In genomic region chr19:49515767-49516166, GRCh38 we compare ENCODE assay signal across 13 cellular contexts.
DNase-seq lines count a peak whose midpoint lies in the region; ATAC-seq and TF ChIP-seq lines count a peak whose summit lies in the region.
"Had no signal": no experiment of that assay in that cellular context is flagged by ENCODE, and none has a peak within 500 bp of the region (broad histone marks: within the 10 kb centered on the region; RNA-seq: fewer than 3 reads in every experiment).

No MANE protein-coding gene starts in this region.

- no peak for TF ChIP-seq CTCF in coronary artery (IDR thresholded peaks at IDR 0.05)

- no peak overlapping the region for H3K4me3 Mint-ChIP-seq in activated naive CD8-positive, alpha-beta T cell
- H3K4me3 Mint-ChIP-seq in activated naive CD8-positive, alpha-beta T cell treated with anti-CD3 and anti-CD28 coated beads, Interleukin-2, amount 50 U/mL, for 24 hours = no peak overlapping the region
- peak overlapping the region; percentile 32 for H3K4me3 Mint-ChIP-seq in memory B cell
- H3K4me3 Mint-ChIP-seq: activated CD8-positive, alpha-beta memory T cell treated with anti-CD3 and anti-CD28 coated beads, Interleukin-2, amount 10 ng/mL, durations not matched to agents 7 days and 5 days had no signal

- ATAC-seq in activated naive CD8-positive, alpha-beta T cell treated with anti-CD3 and anti-CD28 coated beads, Interleukin-2, amount 50 U/mL, for 24 hours = no peak
- ATAC-seq in memory B cell (ENCODE audit: low read depth) (no peak), HG03095 (IDR thresholded peaks at IDR 0.05; ENCODE audit: unreplicated experiment) (no peak)
- ATAC-seq: A549; activated CD8-positive, alpha-beta memory T cell treated with anti-CD3 and anti-CD28 coated beads, Interleukin-2, amount 10 ng/mL, durations not matched to agents 7 days and 5 days had no signal

- peaks cover 26% of the 10 kb centered on the region for H3K4me1 Mint-ChIP-seq in activated naive CD8-positive, alpha-beta T cell (ENCODE audit: low read depth)
- peaks cover 22% of the 10 kb centered on the region for H3K4me1 Mint-ChIP-seq in activated naive CD8-positive, alpha-beta T cell treated with anti-CD3 and anti-CD28 coated beads, Interleukin-2, amount 50 U/mL, for 24 hours
- H3K4me1 Mint-ChIP-seq in memory B cell = peaks cover 28% of the 10 kb centered on the region

- peaks cover 4% of the 10 kb centered on the region for H3K36me3 Mint-ChIP-seq in activated naive CD8-positive, alpha-beta T cell
- no peaks in the 10 kb centered on the region for H3K36me3 Mint-ChIP-seq in activated naive CD8-positive, alpha-beta T cell treated with anti-CD3 and anti-CD28 coated beads, Interleukin-2, amount 50 U/mL, for 24 hours (ENCODE audit: low read depth)
- H3K36me3 Mint-ChIP-seq in memory B cell = peaks cover 7% of the 10 kb centered on the region
- H3K36me3 Mint-ChIP-seq: activated CD8-positive, alpha-beta memory T cell treated with anti-CD3 and anti-CD28 coated beads, Interleukin-2, amount 10 ng/mL, durations not matched to agents 7 days and 5 days had no signal

- peak overlapping the region; percentile 81 for H3K27ac Mint-ChIP-seq in activated naive CD8-positive, alpha-beta T cell
- H3K27ac Mint-ChIP-seq in activated naive CD8-positive, alpha-beta T cell treated with anti-CD3 and anti-CD28 coated beads, Interleukin-2, amount 50 U/mL, for 24 hours = no peak overlapping the region
- no peak overlapping the region for H3K27ac Mint-ChIP-seq in memory B cell
- H3K27ac Mint-ChIP-seq: activated CD8-positive, alpha-beta memory T cell treated with anti-CD3 and anti-CD28 coated beads, Interleukin-2, amount 10 ng/mL, durations not matched to agents 7 days and 5 days had no signal

- no peaks in the 10 kb centered on the region for H3K27me3 Mint-ChIP-seq in activated naive CD8-positive, alpha-beta T cell
- H3K27me3 Mint-ChIP-seq in activated naive CD8-positive, alpha-beta T cell treated with anti-CD3 and anti-CD28 coated beads, Interleukin-2, amount 50 U/mL, for 24 hours = no peaks in the 10 kb centered on the region
- no peaks in the 10 kb centered on the region for H3K27me3 Mint-ChIP-seq in memory B cell
- H3K27me3 Mint-ChIP-seq: activated CD8-positive, alpha-beta memory T cell treated with anti-CD3 and anti-CD28 coated beads, Interleukin-2, amount 10 ng/mL, durations not matched to agents 7 days and 5 days had no signal

- H3K4me3 ChIP-seq in coronary artery = peak overlapping the region; percentile 18
- H3K4me3 ChIP-seq: A549, PC-9 had no signal

- no peak for DNase-seq in activated naive CD8-positive, alpha-beta T cell treated with anti-CD3 and anti-CD28 coated beads, Interleukin-2, amount 50 U/mL, for 24 hours
- DNase-seq in coronary artery (ENCODE audit: low spot score) (no peak), memory B cell (ENCODE audit: low spot score in 2 of 2) (no peak), cerebellar cortex (ENCODE audit: low spot score) (no peak), NCI-H774 (lab: John Stamatoyannopoulos, UW) (no peak), NCI-H2081 (lab: John Stamatoyannopoulos, UW) (no peak)
- DNase-seq: activated CD8-positive, alpha-beta memory T cell treated with anti-CD3 and anti-CD28 coated beads, Interleukin-2, amount 10 ng/mL, durations not matched to agents 7 days and 5 days; cerebellar nuclear complex; PC-9 had no signal

- H3K27ac ChIP-seq in coronary artery = peak overlapping the region in 1 of 2 donors; percentile 72
- H3K27ac ChIP-seq: A549, parathyroid adenoma, PC-9 had no signal

- H3K9me3 Mint-ChIP-seq in activated naive CD8-positive, alpha-beta T cell (ENCODE audit: low read depth) = no peaks in the 10 kb centered on the region
- H3K9me3 Mint-ChIP-seq in activated naive CD8-positive, alpha-beta T cell treated with anti-CD3 and anti-CD28 coated beads, Interleukin-2, amount 50 U/mL, for 24 hours = no peaks in the 10 kb centered on the region
- H3K9me3 Mint-ChIP-seq in memory B cell = no peaks in the 10 kb centered on the region
